15 cellular contexts compared by ENCODE assay signal in genomic region chr2:25788457-25788856, GRCh38.
DNase-seq lines count a peak whose midpoint lies in the region; ATAC-seq and TF ChIP-seq lines count a peak whose summit lies in the region.
"Had no signal": no experiment of that assay in that cellular context is flagged by ENCODE, and none has a peak within 500 bp of the region (broad histone marks: within the 10 kb centered on the region; RNA-seq: fewer than 3 reads in every experiment).

No MANE protein-coding gene starts in this region.

- peak overlapping the region; percentile 77 for H3K27ac Mint-ChIP-seq in activated CD8-positive, alpha-beta memory T cell treated with anti-CD3 and anti-CD28 coated beads, Interleukin-2, amount 10 ng/mL, durations not matched to agents 7 days and 5 days
- H3K27ac Mint-ChIP-seq in activated T-helper 2 cell treated with anti-CD3 and anti-CD28 coated beads, Interferon-gamma antibody, Interleukin-2, Interleukin-4, amounts not matched to agents 10 μg/mL and 5 μg/mL and 100 μg/mL, durations not matched to agents 14 hours and 24 hours and 36 hours, result peak overlapping the region; percentile 68
- peak overlapping the region; percentile 72 for H3K27ac Mint-ChIP-seq in stimulated activated effector memory CD8-positive, alpha-beta T cell treated with anti-CD3 and anti-CD28 coated beads, Interleukin-12 subunit alpha, Interleukin-12 subunit beta, amount 100 ng/mL, for 72 hours
- H3K27ac Mint-ChIP-seq: H9 had no signal

- CTCF ChIA-PET in activated CD8-positive, alpha-beta memory T cell treated with anti-CD3 and anti-CD28 coated beads, Interleukin-2, amount 10 ng/mL, durations not matched to agents 7 days and 5 days (lab: Charles Lee), result interaction anchor here (0.6 to 1.4 kb wide), 5 partner anchors 9 to 222 kb away, joined by 3 to 6 read pairs (median 5); no protein-coding TSS in a partner anchor

- intact Hi-C loops in activated T-helper 2 cell treated with anti-CD3 and anti-CD28 coated beads, Interferon-gamma antibody, Interleukin-2, Interleukin-4, amounts not matched to agents 10 μg/mL and 5 μg/mL and 100 μg/mL, durations not matched to agents 14 hours and 24 hours and 36 hours (cut with micrococcal nuclease), result no loop called here

- ATAC-seq in activated CD8-positive, alpha-beta memory T cell treated with anti-CD3 and anti-CD28 coated beads, Interleukin-2, amount 10 ng/mL, durations not matched to agents 7 days and 5 days, result peak; percentile 53
- peak; percentile 81 for ATAC-seq in stimulated activated effector memory CD8-positive, alpha-beta T cell treated with anti-CD3 and anti-CD28 coated beads, Interleukin-12 subunit alpha, Interleukin-12 subunit beta, amount 100 ng/mL, for 72 hours
- ATAC-seq: HepG2 had no signal

- no peaks in the 10 kb centered on the region for H3K27me3 Mint-ChIP-seq in activated CD8-positive, alpha-beta memory T cell treated with anti-CD3 and anti-CD28 coated beads, Interleukin-2, amount 10 ng/mL, durations not matched to agents 7 days and 5 days
- H3K27me3 Mint-ChIP-seq in activated T-helper 2 cell treated with anti-CD3 and anti-CD28 coated beads, Interferon-gamma antibody, Interleukin-2, Interleukin-4, amounts not matched to agents 10 μg/mL and 5 μg/mL and 100 μg/mL, durations not matched to agents 14 hours and 24 hours and 36 hours (ENCODE audit: low read depth), result no peaks in the 10 kb centered on the region

- no peak for DNase-seq in activated CD8-positive, alpha-beta memory T cell treated with anti-CD3 and anti-CD28 coated beads, Interleukin-2, amount 10 ng/mL, durations not matched to agents 7 days and 5 days
- DNase-seq in activated CD8-positive, alpha-beta memory T cell treated with anti-CD3 and anti-CD28 coated beads, Interleukin-2, amount 50 U/mL, for 4 hours, result no peak
- DNase-seq in GM12865 (ENCODE audit: low read depth) (peak; percentile 15), GM19238 (ENCODE audit: insufficient read length, low spot score) (no peak), RPMI8226 (no peak), NCI-H526 (lab: John Stamatoyannopoulos, UW) (no peak)
- no peak for DNase-seq in activated T-helper 2 cell treated with anti-CD3 and anti-CD28 coated beads, Interferon-gamma antibody, Interleukin-2, Interleukin-4, amounts not matched to agents 10 μg/mL and 5 μg/mL and 100 μg/mL, durations not matched to agents 14 hours and 24 hours and 36 hours (ENCODE audit: low spot score)
- no peak for DNase-seq in stimulated activated effector memory CD8-positive, alpha-beta T cell treated with anti-CD3 and anti-CD28 coated beads, Interleukin-12 subunit alpha, Interleukin-12 subunit beta, amount 100 ng/mL, for 72 hours (ENCODE audit: low spot score in 2 of 2)
- DNase-seq: H9, KG1, NCI-H1436, NCI-H2081, NCI-H774 had no signal

- H3K36me3 Mint-ChIP-seq in activated CD8-positive, alpha-beta memory T cell treated with anti-CD3 and anti-CD28 coated beads, Interleukin-2, amount 10 ng/mL, durations not matched to agents 7 days and 5 days, result peaks cover 48% of the 10 kb centered on the region
- peaks cover 70% of the 10 kb centered on the region for H3K36me3 Mint-ChIP-seq in activated T-helper 2 cell treated with anti-CD3 and anti-CD28 coated beads, Interferon-gamma antibody, Interleukin-2, Interleukin-4, amounts not matched to agents 10 μg/mL and 5 μg/mL and 100 μg/mL, durations not matched to agents 14 hours and 24 hours and 36 hours (ENCODE audit: low read depth)
- peaks cover 82% of the 10 kb centered on the region for H3K36me3 Mint-ChIP-seq in stimulated activated effector memory CD8-positive, alpha-beta T cell treated with anti-CD3 and anti-CD28 coated beads, Interleukin-12 subunit alpha, Interleukin-12 subunit beta, amount 100 ng/mL, for 72 hours

- H3K4me3 Mint-ChIP-seq in activated CD8-positive, alpha-beta memory T cell treated with anti-CD3 and anti-CD28 coated beads, Interleukin-2, amount 10 ng/mL, durations not matched to agents 7 days and 5 days, result peak overlapping the region; percentile 34
- no peak overlapping the region for H3K4me3 Mint-ChIP-seq in activated T-helper 2 cell treated with anti-CD3 and anti-CD28 coated beads, Interferon-gamma antibody, Interleukin-2, Interleukin-4, amounts not matched to agents 10 μg/mL and 5 μg/mL and 100 μg/mL, durations not matched to agents 14 hours and 24 hours and 36 hours (ENCODE audit: low read depth)
- H3K4me3 Mint-ChIP-seq in stimulated activated effector memory CD8-positive, alpha-beta T cell treated with anti-CD3 and anti-CD28 coated beads, Interleukin-12 subunit alpha, Interleukin-12 subunit beta, amount 100 ng/mL, for 72 hours, result peak overlapping the region; percentile 73
- H3K4me3 Mint-ChIP-seq: H9 had no signal

- H3K4me3 ChIP-seq in GM12865 (ENCODE audit: low read depth, low read length), result no peak overlapping the region
- H3K4me3 ChIP-seq: BLaER1 treated with 17β-estradiol and CSF1 and Interleukin-3, amounts not matched to agents 10 nM and 100 nM had no signal

- H3K4me1 Mint-ChIP-seq in activated CD8-positive, alpha-beta memory T cell treated with anti-CD3 and anti-CD28 coated beads, Interleukin-2, amount 10 ng/mL, durations not matched to agents 7 days and 5 days, result peaks cover 49% of the 10 kb centered on the region
- peaks cover 38% of the 10 kb centered on the region for H3K4me1 Mint-ChIP-seq in activated T-helper 2 cell treated with anti-CD3 and anti-CD28 coated beads, Interferon-gamma antibody, Interleukin-2, Interleukin-4, amounts not matched to agents 10 μg/mL and 5 μg/mL and 100 μg/mL, durations not matched to agents 14 hours and 24 hours and 36 hours (ENCODE audit: low read depth)
- H3K4me1 Mint-ChIP-seq in stimulated activated effector memory CD8-positive, alpha-beta T cell treated with anti-CD3 and anti-CD28 coated beads, Interleukin-12 subunit alpha, Interleukin-12 subunit beta, amount 100 ng/mL, for 72 hours, result peaks cover 44% of the 10 kb centered on the region
- H3K4me1 Mint-ChIP-seq: H9 had no signal

- H3K9me3 Mint-ChIP-seq in activated CD8-positive, alpha-beta memory T cell treated with anti-CD3 and anti-CD28 coated beads, Interleukin-2, amount 10 ng/mL, durations not matched to agents 7 days and 5 days (ENCODE audit: low read depth), result no peaks in the 10 kb centered on the region
- peaks cover 4% of the 10 kb centered on the region for H3K9me3 Mint-ChIP-seq in activated T-helper 2 cell treated with anti-CD3 and anti-CD28 coated beads, Interferon-gamma antibody, Interleukin-2, Interleukin-4, amounts not matched to agents 10 μg/mL and 5 μg/mL and 100 μg/mL, durations not matched to agents 14 hours and 24 hours and 36 hours
- H3K9me3 Mint-ChIP-seq in stimulated activated effector memory CD8-positive, alpha-beta T cell treated with anti-CD3 and anti-CD28 coated beads, Interleukin-12 subunit alpha, Interleukin-12 subunit beta, amount 100 ng/mL, for 72 hours, result no peaks in the 10 kb centered on the region
- H3K9me3 Mint-ChIP-seq: H9 had no signal

- TF ChIP-seq CTCF in GM12865 (IDR thresholded peaks at IDR 0.05; ENCODE audit: insufficient read depth, low read depth, low read length, missing control alignments), result no peak
